8 cellular contexts compared by ENCODE assay signal in genomic region chr6:85640806-85641205, GRCh38. TPM values are rescaled to one million over a fixed set of nuclear protein-coding genes. Genes with fewer than 3 reads are reported as not detected.
A peak's percentile ranks its signal among the peaks of the same experiment; 100 is the strongest.
DNase-seq lines count a peak whose midpoint lies in the region; TF ChIP-seq lines count a peak whose summit lies in the region.

No MANE protein-coding gene starts in this region.

- no peak overlapping the region for H3K27ac ChIP-seq in thyroid gland

- 26 to 30% methylated on average over 3 of the region's 3 CpGs for WGBS in thyroid gland, 2 donors

- H3K36me3 Mint-ChIP-seq in activated T-cell treated with anti-CD3 and anti-CD28 coated beads, Interleukin-2, amount 50 U/mL, for 24 hours (ENCODE audit: low read depth): peaks cover 73% of the 10 kb centered on the region
- peaks cover 39% of the 10 kb centered on the region for H3K36me3 Mint-ChIP-seq in activated naive CD8-positive, alpha-beta T cell

- no peaks in the 10 kb centered on the region for H3K9me3 ChIP-seq in thyroid gland

- no peaks in the 10 kb centered on the region for H3K27me3 ChIP-seq in kidney epithelial cell (ENCODE audit: control insufficient read depth, insufficient read depth, low read length)
- no peaks in the 10 kb centered on the region for H3K27me3 ChIP-seq in thyroid gland

- DNase-seq in activated T-cell treated with anti-CD3 and anti-CD28 coated beads, Interleukin-2, amount 50 U/mL, for 24 hours: no peak
- DNase-seq in activated T-cell treated with anti-CD3 and anti-CD28 coated beads, Interleukin-2, amount 50 U/mL, for 1 hour: no peak
- DNase-seq in kidney epithelial cell (ENCODE audit: low read depth) (no peak), thyroid gland (no peak), SW480 (ENCODE audit: low spot score) (no peak), iPS-NIHi7 (ENCODE audit: extremely low spot score) (no peak), COR-L47 (lab: John Stamatoyannopoulos, UW) (no peak)

- peaks cover 55% of the 10 kb centered on the region for H3K4me1 Mint-ChIP-seq in activated T-cell treated with anti-CD3 and anti-CD28 coated beads, Interleukin-2, amount 50 U/mL, for 24 hours (ENCODE audit: low read depth)
- H3K4me1 Mint-ChIP-seq in activated naive CD8-positive, alpha-beta T cell (ENCODE audit: low read depth): peaks cover 58% of the 10 kb centered on the region

- peak overlapping the region; percentile 87 for H3K4me3 Mint-ChIP-seq in activated T-cell treated with anti-CD3 and anti-CD28 coated beads, Interleukin-2, amount 50 U/mL, for 24 hours
- peak overlapping the region; percentile 98 for H3K4me3 Mint-ChIP-seq in activated naive CD8-positive, alpha-beta T cell

- no peaks in the 10 kb centered on the region for H3K36me3 ChIP-seq in kidney epithelial cell (ENCODE audit: control insufficient read depth, insufficient read depth, low read length)
- H3K36me3 ChIP-seq in thyroid gland: peaks cover 26 to 34% of the 10 kb centered on the region in 2 donors

- no peak for TF ChIP-seq POLR2A in thyroid gland (IDR thresholded peaks at IDR 0.05)

- H3K4me3 ChIP-seq in kidney epithelial cell (ENCODE audit: low read depth, low read length) (peak overlapping the region; percentile 100), thyroid gland (replicated peaks in 1 of 3) (peak overlapping the region; percentile 90 to 99 (median 97))

- TF ChIP-seq CTCF in kidney epithelial cell (IDR thresholded peaks at IDR 0.05; ENCODE audit: insufficient read depth, low read length, poor library complexity, severe bottlenecking): no peak
- TF ChIP-seq CTCF in thyroid gland (IDR thresholded peaks at IDR 0.05): no peak

- no peaks in the 10 kb centered on the region for H3K9me3 Mint-ChIP-seq in activated T-cell treated with anti-CD3 and anti-CD28 coated beads, Interleukin-2, amount 50 U/mL, for 24 hours
- no peaks in the 10 kb centered on the region for H3K9me3 Mint-ChIP-seq in activated naive CD8-positive, alpha-beta T cell (ENCODE audit: low read depth)

- peaks cover 36 to 43% of the 10 kb centered on the region in 2 donors for H3K4me1 ChIP-seq in thyroid gland

- no peaks in the 10 kb centered on the region for H3K27me3 Mint-ChIP-seq in activated T-cell treated with anti-CD3 and anti-CD28 coated beads, Interleukin-2, amount 50 U/mL, for 24 hours
- H3K27me3 Mint-ChIP-seq in activated naive CD8-positive, alpha-beta T cell: no peaks in the 10 kb centered on the region

- peak overlapping the region; percentile 99 for H3K27ac Mint-ChIP-seq in activated T-cell treated with anti-CD3 and anti-CD28 coated beads, Interleukin-2, amount 50 U/mL, for 24 hours
- H3K27ac Mint-ChIP-seq in activated naive CD8-positive, alpha-beta T cell: peak overlapping the region; percentile 70

- intact Hi-C loops in thyroid gland (cut with DNase I): loop anchor here (5.0 kb wide), 1 partner anchor 49 kb away; the partner anchor contains the start of gene SNX14

RNA-seq across cellular contexts. Expression of gene SYNCRIP, which starts 1.9 kb away (rescaled TPM):
- total RNA-seq in kidney epithelial cell: 76.1 and 88.8 TPM in 2 replicates
- 100 to 1,000 TPM; 107 to 144 (median 125) TPM for total RNA-seq in thyroid gland

RNA-seq across cellular contexts. Expression of gene SNX14, which starts 47.1 kb away (rescaled TPM):
- total RNA-seq in kidney epithelial cell (64.4 and 110 TPM in 2 replicates), thyroid gland (100 to 1,000 TPM in 3 of 4 donors, 10 to 100 TPM in 1; 94.9 to 160 (median 124) TPM)
